Comparison of ENCODE assay signal across 18 cellular contexts in genomic region chr2:72674982-72675915, GRCh38.
"Had no signal": no experiment of that assay in that cellular context is flagged by ENCODE, and none has a peak within 500 bp of the region (broad histone marks: within the 10 kb centered on the region; RNA-seq: fewer than 3 reads in every experiment).

No MANE protein-coding gene starts in this region.

- DNase-seq: activated CD4-positive, alpha-beta T cell treated with anti-CD3 and anti-CD28 coated beads for 1 hour; activated CD8-positive, alpha-beta memory T cell treated with anti-CD3 and anti-CD28 coated beads for 24 hours; activated CD8-positive, alpha-beta memory T cell treated with anti-CD3 and anti-CD28 coated beads, Interleukin-2, amount 50 U/mL, for 48 hours; activated gamma-delta T cell; activated T-cell treated with anti-CD3 and anti-CD28 coated beads, Interleukin-2, amount 50 U/mL, for 72 hours; cerebellar nuclear complex; cortex of kidney; mammary epithelial cell; naive thymus-derived CD8-positive, alpha-beta T cell; pancreas; T-helper 17 cell had no signal

- H3K27me3 ChIP-seq: breast epithelium, neutrophil, pancreas, suprapubic skin, upper lobe of left lung had no signal

- H3K27ac ChIP-seq: breast epithelium, neutrophil, pancreas, suprapubic skin, upper lobe of left lung, VCaP had no signal

- H3K4me1 ChIP-seq: breast epithelium, suprapubic skin had no signal

- H3K36me3 ChIP-seq: breast epithelium, neutrophil, pancreas, suprapubic skin, upper lobe of left lung had no signal

- ATAC-seq: activated T-cell treated with anti-CD3 and anti-CD28 coated beads, Interleukin-2, amount 50 U/mL, for 72 hours; naive thymus-derived CD8-positive, alpha-beta T cell; pancreas; T-helper 17 cell had no signal

- H3K27me3 Mint-ChIP-seq: activated naive CD4-positive, alpha-beta T cell treated with anti-CD3 and anti-CD28 coated beads, Interleukin-2, amount 50 U/mL, for 24 hours; naive thymus-derived CD8-positive, alpha-beta T cell; stimulated activated naive CD8-positive, alpha-beta T cell treated with anti-CD3 and anti-CD28 coated beads, Interleukin-15, Interleukin-2, amounts not matched to agents 100 ng/mL and 50 ng/mL, for 24 hours; T-helper 17 cell had no signal

- H3K4me3 Mint-ChIP-seq: activated naive CD4-positive, alpha-beta T cell treated with anti-CD3 and anti-CD28 coated beads, Interleukin-2, amount 50 U/mL, for 24 hours; activated T-cell treated with anti-CD3 and anti-CD28 coated beads, Interleukin-2, amount 50 U/mL, for 72 hours; naive thymus-derived CD8-positive, alpha-beta T cell; stimulated activated naive CD8-positive, alpha-beta T cell treated with anti-CD3 and anti-CD28 coated beads, Interleukin-15, Interleukin-2, amounts not matched to agents 100 ng/mL and 50 ng/mL, for 24 hours; T-helper 17 cell had no signal

- H3K9me3 Mint-ChIP-seq: activated naive CD4-positive, alpha-beta T cell treated with anti-CD3 and anti-CD28 coated beads, Interleukin-2, amount 50 U/mL, for 24 hours had no signal

- H3K27ac Mint-ChIP-seq: activated naive CD4-positive, alpha-beta T cell treated with anti-CD3 and anti-CD28 coated beads, Interleukin-2, amount 50 U/mL, for 24 hours; naive thymus-derived CD8-positive, alpha-beta T cell; stimulated activated naive CD8-positive, alpha-beta T cell treated with anti-CD3 and anti-CD28 coated beads, Interleukin-15, Interleukin-2, amounts not matched to agents 100 ng/mL and 50 ng/mL, for 24 hours; T-helper 17 cell had no signal

- H3K9me3 ChIP-seq: breast epithelium, neutrophil, pancreas, suprapubic skin, upper lobe of left lung had no signal

- H3K4me3 ChIP-seq: breast epithelium, pancreas, suprapubic skin, upper lobe of left lung had no signal
